ENCODE assay signal across 1 cellular context in the genomic region with DNA sequence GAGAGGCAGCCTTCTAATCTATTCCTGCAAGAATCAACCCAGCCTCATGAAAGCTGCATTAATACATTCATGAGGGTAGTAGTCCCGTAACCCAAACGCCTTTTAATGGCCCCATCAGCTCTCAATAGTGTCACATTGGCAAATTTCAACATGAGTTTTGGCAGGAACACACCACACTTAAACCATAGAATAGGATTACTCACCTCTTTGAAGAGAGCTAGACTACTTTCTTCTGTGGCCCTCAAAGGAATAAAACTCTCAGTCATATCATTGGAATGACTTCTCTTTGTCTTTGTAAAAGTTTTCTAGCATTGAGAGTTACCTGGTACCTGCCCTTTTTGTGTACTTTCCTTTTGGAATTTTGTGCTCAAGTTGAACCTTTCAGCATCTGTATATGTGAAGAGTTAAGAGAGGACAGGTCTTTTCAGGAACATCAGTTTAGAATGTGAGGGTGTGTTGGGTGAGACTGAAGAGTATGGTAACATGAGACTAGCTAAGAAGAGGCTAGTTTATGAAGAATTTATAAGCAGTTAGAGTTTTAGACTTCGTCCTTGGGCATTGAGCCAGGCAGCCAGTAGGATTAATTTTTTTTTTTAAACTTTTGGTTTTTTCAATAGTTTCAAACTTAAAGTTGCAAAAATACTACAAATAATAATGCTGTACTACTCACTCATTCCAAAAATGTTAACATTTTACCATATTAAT.
TF ChIP-seq lines count a peak whose summit lies in the region.

No MANE protein-coding gene starts in this region.

TF ChIP-seq in HCT116, 20 proteins besides CTCF, POLR2A, EP300 and RAD21 (continued from another document):
- TF ChIP-seq, protein P1, sequence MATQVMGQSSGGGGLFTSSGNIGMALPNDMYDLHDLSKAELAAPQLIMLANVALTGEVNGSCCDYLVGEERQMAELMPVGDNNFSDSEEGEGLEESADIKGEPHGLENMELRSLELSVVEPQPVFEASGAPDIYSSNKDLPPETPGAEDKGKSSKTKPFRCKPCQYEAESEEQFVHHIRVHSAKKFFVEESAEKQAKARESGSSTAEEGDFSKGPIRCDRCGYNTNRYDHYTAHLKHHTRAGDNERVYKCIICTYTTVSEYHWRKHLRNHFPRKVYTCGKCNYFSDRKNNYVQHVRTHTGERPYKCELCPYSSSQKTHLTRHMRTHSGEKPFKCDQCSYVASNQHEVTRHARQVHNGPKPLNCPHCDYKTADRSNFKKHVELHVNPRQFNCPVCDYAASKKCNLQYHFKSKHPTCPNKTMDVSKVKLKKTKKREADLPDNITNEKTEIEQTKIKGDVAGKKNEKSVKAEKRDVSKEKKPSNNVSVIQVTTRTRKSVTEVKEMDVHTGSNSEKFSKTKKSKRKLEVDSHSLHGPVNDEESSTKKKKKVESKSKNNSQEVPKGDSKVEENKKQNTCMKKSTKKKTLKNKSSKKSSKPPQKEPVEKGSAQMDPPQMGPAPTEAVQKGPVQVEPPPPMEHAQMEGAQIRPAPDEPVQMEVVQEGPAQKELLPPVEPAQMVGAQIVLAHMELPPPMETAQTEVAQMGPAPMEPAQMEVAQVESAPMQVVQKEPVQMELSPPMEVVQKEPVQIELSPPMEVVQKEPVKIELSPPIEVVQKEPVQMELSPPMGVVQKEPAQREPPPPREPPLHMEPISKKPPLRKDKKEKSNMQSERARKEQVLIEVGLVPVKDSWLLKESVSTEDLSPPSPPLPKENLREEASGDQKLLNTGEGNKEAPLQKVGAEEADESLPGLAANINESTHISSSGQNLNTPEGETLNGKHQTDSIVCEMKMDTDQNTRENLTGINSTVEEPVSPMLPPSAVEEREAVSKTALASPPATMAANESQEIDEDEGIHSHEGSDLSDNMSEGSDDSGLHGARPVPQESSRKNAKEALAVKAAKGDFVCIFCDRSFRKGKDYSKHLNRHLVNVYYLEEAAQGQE (IDR thresholded peaks at IDR 0.05; ENCODE audit: low read depth): no peak
- no peak for TF ChIP-seq ZNF274 (IDR thresholded peaks at IDR 0.05; ENCODE audit: low read depth, low read length)
- no peak for TF ChIP-seq EGR1 (IDR thresholded peaks at IDR 0.05; ENCODE audit: low read depth)
- TF ChIP-seq SRF (IDR thresholded peaks at IDR 0.05; ENCODE audit: low read depth): no peak
- no peak for TF ChIP-seq SP1 (IDR thresholded peaks at IDR 0.05; ENCODE audit: low read depth)
- no peak for TF ChIP-seq POLR2AphosphoS5 (IDR thresholded peaks at IDR 0.05; ENCODE audit: low read depth, low read length)
- TF ChIP-seq, protein P2, sequence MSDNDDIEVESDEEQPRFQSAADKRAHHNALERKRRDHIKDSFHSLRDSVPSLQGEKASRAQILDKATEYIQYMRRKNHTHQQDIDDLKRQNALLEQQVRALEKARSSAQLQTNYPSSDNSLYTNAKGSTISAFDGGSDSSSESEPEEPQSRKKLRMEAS (IDR thresholded peaks at IDR 0.05): no peak
- no peak for TF ChIP-seq JUND (IDR thresholded peaks at IDR 0.05)
- TF ChIP-seq CBX3 (IDR thresholded peaks at IDR 0.05; ENCODE audit: low read depth): no peak
- TF ChIP-seq CEBPB (IDR thresholded peaks at IDR 0.05; ENCODE audit: low read depth): no peak
- no peak for TF ChIP-seq ZFX (IDR thresholded peaks at IDR 0.05)
- TF ChIP-seq ELF1 (IDR thresholded peaks at IDR 0.05; ENCODE audit: borderline replicate concordance, low read depth): no peak
